ENCODE assay signal across 11 cellular contexts in genomic region chr1:100930494-100930893, GRCh38.
"Had no signal": no experiment of that assay in that cellular context is flagged by ENCODE, and none has a peak within 500 bp of the region (broad histone marks: within the 10 kb centered on the region; RNA-seq: fewer than 3 reads in every experiment).

No MANE protein-coding gene starts in this region.

- H3K4me3 ChIP-seq: body of pancreas, neural progenitor cell, SJSA1, smooth muscle cell, thyroid gland had no signal

- H3K4me1 Mint-ChIP-seq: neural progenitor cell, WTC11 had no signal

- H3K4me3 Mint-ChIP-seq: neural progenitor cell, WTC11 had no signal

- H3K27me3 ChIP-seq: body of pancreas, neural progenitor cell, SJSA1, thyroid gland had no signal

- H3K36me3 ChIP-seq: thyroid gland had no signal

- DNase-seq: activated effector memory CD4-positive, alpha-beta T cell treated with Interleukin-2 at 50 U/mL for 16 hours; amniotic stem cell; body of pancreas; left ventricle myocardium superior; mesenchymal stem cell; thyroid gland had no signal

- H3K4me1 ChIP-seq: body of pancreas, neural progenitor cell, parathyroid adenoma, SJSA1 had no signal

- H3K27ac ChIP-seq: body of pancreas, neural progenitor cell, parathyroid adenoma, SJSA1, thyroid gland had no signal

- H3K27ac Mint-ChIP-seq: neural progenitor cell, WTC11 had no signal

- H3K9me3 ChIP-seq: body of pancreas, SJSA1, thyroid gland had no signal

- ATAC-seq: body of pancreas, left ventricle myocardium superior, WTC11 had no signal
